8 cellular contexts compared by ENCODE assay signal in the genomic region with DNA sequence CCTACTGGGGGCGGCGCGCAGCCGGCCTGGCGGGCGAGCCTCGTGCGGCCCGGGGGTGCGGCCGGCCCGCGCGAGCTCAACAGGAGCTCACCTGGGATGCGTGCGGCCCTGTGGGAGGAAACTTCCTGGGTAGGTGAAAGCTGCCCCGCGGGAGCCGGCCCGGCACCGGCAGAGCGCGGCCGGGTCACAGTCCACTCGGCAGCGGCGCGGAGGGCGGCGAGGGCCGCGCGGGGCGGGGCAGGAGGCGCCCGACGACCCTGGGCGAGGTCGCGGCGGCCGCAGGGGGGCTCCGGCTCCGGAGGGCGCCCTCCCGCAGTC. TPM values are rescaled to one million over a fixed set of nuclear protein-coding genes. Genes with fewer than 3 reads are reported as not detected.
A peak's percentile ranks its signal among the peaks of the same experiment; 100 is the strongest.
DNase-seq lines count a peak whose midpoint lies in the region; ATAC-seq, FAIRE-seq and TF ChIP-seq lines count a peak whose summit lies in the region.

No MANE protein-coding gene starts in this region.

- H3K36me3 Mint-ChIP-seq in CD4-positive, alpha-beta memory T cell, result peaks cover 0 to 12% of the 10 kb centered on the region in 2 donors

- DNase-seq in CD4-positive, alpha-beta memory T cell, result peak in 3 of 5 donors; percentile 46 to 72 (median 49)
- peak; percentile 18 for DNase-seq in activated CD4-positive, alpha-beta T cell treated with anti-CD3 and anti-CD28 coated beads for 1 hour
- peak; percentile 29 for DNase-seq in effector CD4-positive, alpha-beta T cell
- DNase-seq in thoracic aorta (ENCODE audit: low spot score) (no peak), HTR-8/SVneo (ENCODE audit: insufficient read length, low spot score) (no peak)

- no peaks in the 10 kb centered on the region for H3K9me3 ChIP-seq in CD4-positive, alpha-beta memory T cell (ENCODE audit: control insufficient read depth in 1 of 2, low read length in 2 of 2)
- H3K9me3 ChIP-seq in mucosa of rectum (ENCODE audit: control insufficient read depth in 2 of 2, low read length in 2 of 2) (no peaks in the 10 kb centered on the region), thoracic aorta (no peaks in the 10 kb centered on the region)

- H3K27me3 Mint-ChIP-seq in CD4-positive, alpha-beta memory T cell, result no peaks in the 10 kb centered on the region

- peak overlapping the region; percentile 90 to 98 (median 97) for H3K4me3 Mint-ChIP-seq in CD4-positive, alpha-beta memory T cell

- no peak for FAIRE-seq in HTR-8/SVneo (lab: Jason Lieb, UNC)

- H3K4me3 ChIP-seq in CD4-positive, alpha-beta memory T cell (ENCODE audit: low read length in 2 of 2), result peak overlapping the region; percentile 92 to 93
- peak overlapping the region; percentile 90 to 92 for H3K4me3 ChIP-seq in mucosa of rectum (ENCODE audit: low read length in 2 of 2)
- H3K4me3 ChIP-seq in thoracic aorta, result peak overlapping the region; percentile 95

- H3K27ac ChIP-seq in CD4-positive, alpha-beta memory T cell (ENCODE audit: low read depth, low read length), result peak overlapping the region; percentile 69
- peak overlapping the region; percentile 97 to 98 for H3K27ac ChIP-seq in mucosa of rectum (ENCODE audit: low read depth in 2 of 2, low read length in 2 of 2)
- H3K27ac ChIP-seq in thoracic aorta, result peak overlapping the region; percentile 86 to 91

- no peaks in the 10 kb centered on the region for H3K36me3 ChIP-seq in CD4-positive, alpha-beta memory T cell (ENCODE audit: insufficient read depth, low read length)
- H3K36me3 ChIP-seq in mucosa of rectum (ENCODE audit: control insufficient read depth in 2 of 2, insufficient read depth in 2 of 2, low read length in 2 of 2) (no peaks in the 10 kb centered on the region), thoracic aorta (no peaks in the 10 kb centered on the region)

- peaks cover 46 to 68% (median 52%) of the 10 kb centered on the region in 4 donors for H3K4me1 Mint-ChIP-seq in CD4-positive, alpha-beta memory T cell

- peak overlapping the region; percentile 92 to 100 for H3K9ac ChIP-seq in mucosa of rectum (ENCODE audit: low read depth in 1 of 2, low read length in 2 of 2)

- peak overlapping the region in 5 of 7 donors; percentile 93 to 97 (median 95) for H3K27ac Mint-ChIP-seq in CD4-positive, alpha-beta memory T cell

- CTCF ChIA-PET in CD4-positive, alpha-beta memory T cell (lab: Charles Lee; ENCODE audit: partially characterized antibody), result no interaction called here

- no peaks in the 10 kb centered on the region for H3K9me3 Mint-ChIP-seq in CD4-positive, alpha-beta memory T cell

- intact Hi-C loops in CD4-positive, alpha-beta memory T cell (cut with micrococcal nuclease), result loop anchor here (2.0 to 5.0 kb wide), 5 partner anchors 96 to 359 kb away; a partner anchor contains a TSS

- H3K27me3 ChIP-seq in CD4-positive, alpha-beta memory T cell (ENCODE audit: insufficient read depth, low read length), result no peaks in the 10 kb centered on the region
- H3K27me3 ChIP-seq in mucosa of rectum (ENCODE audit: control insufficient read depth in 2 of 2, insufficient read depth in 2 of 2, low read length in 2 of 2) (no peaks in the 10 kb centered on the region), thoracic aorta (replicated peaks; ENCODE audit: insufficient read depth) (no peaks in the 10 kb centered on the region)

- H3K4me1 ChIP-seq in CD4-positive, alpha-beta memory T cell (ENCODE audit: insufficient read depth, low read length), result peaks cover 60% of the 10 kb centered on the region
- peaks cover 27 to 58% of the 10 kb centered on the region in 2 donors for H3K4me1 ChIP-seq in mucosa of rectum (ENCODE audit: control insufficient read depth in 2 of 2, insufficient read depth in 2 of 2, low read length in 2 of 2)
- peaks cover 24 to 35% of the 10 kb centered on the region in 2 donors for H3K4me1 ChIP-seq in thoracic aorta (ENCODE audit: control insufficient read depth in 1 of 2, low read depth in 2 of 2)

- TF ChIP-seq CTCF in thoracic aorta (IDR thresholded peaks at IDR 0.05), result no peak

- POLR2A ChIA-PET in CD4-positive, alpha-beta memory T cell (lab: Charles Lee; ENCODE audit: partially characterized antibody), result interaction anchor here (0.9 to 4.2 kb wide), 18 partner anchors 9 to 549 kb away, joined by 3 to 18 read pairs (median 6); a partner anchor contains a TSS

- ATAC-seq in GM19463 (IDR thresholded peaks at IDR 0.05; ENCODE audit: unreplicated experiment), result peak; percentile 40
- peak; percentile 42 for ATAC-seq in HG03460 (IDR thresholded peaks at IDR 0.05; ENCODE audit: unreplicated experiment)
- peak; percentile 21 for ATAC-seq in thoracic aorta (ENCODE audit: insufficient number of reproducible peaks, low FRiP score, low read depth)

RNA-seq across cellular contexts. Expression of a gene that starts 0.4 kb away (rescaled TPM):
- 10 to 100 TPM; 91.5 to 92.3 TPM for total RNA-seq in CD4-positive, alpha-beta memory T cell
- polyA plus RNA-seq in CD4-positive, alpha-beta memory T cell, result 10 to 100 TPM; 39.2 to 63.7 TPM
- total RNA-seq in thoracic aorta, result 100 to 1,000 TPM; 123 to 197 TPM

Comparison
In these comparisons a context has a peak if more than half of its experiments do, and no peak if none do; other contexts are left out.
1. DNase-seq: peak in CD4-positive, alpha-beta memory T cell (3 of 5), activated CD4-positive, alpha-beta T cell treated with anti-CD3 and anti-CD28 coated beads for 1 hour (single experiment) and effector CD4-positive, alpha-beta T cell (single experiment); none in thoracic aorta (single experiment) and HTR-8/SVneo (single experiment).
2. Peak in every context shown above with its lines, with median percentiles within 50 percentile points of each other: H3K27ac ChIP-seq, H3K4me3 ChIP-seq and ATAC-seq.